Comparison of ENCODE assay signal across 8 cellular contexts in genomic region chr12:108838194-108839010, GRCh38. TPM values are rescaled to one million over a fixed set of nuclear protein-coding genes. Genes with fewer than 3 reads are reported as not detected.
DNase-seq lines count a peak whose midpoint lies in the region; ATAC-seq and TF ChIP-seq lines count a peak whose summit lies in the region.

No MANE protein-coding gene starts in this region.

- H3K27me3 Mint-ChIP-seq in activated CD8-positive, alpha-beta T cell treated with anti-CD3 and anti-CD28 coated beads for 36 hours, result no peaks in the 10 kb centered on the region
- no peaks in the 10 kb centered on the region for H3K27me3 Mint-ChIP-seq in effector memory CD8-positive, alpha-beta T cell
- no peaks in the 10 kb centered on the region for H3K27me3 Mint-ChIP-seq in stimulated activated memory B cell treated with anti-CD40 and anti-IgM and Interleukin-4, amounts not matched to agents 10 μg/mL and 1 μg/mL and 100 μg/mL, for 72 hours

- intact Hi-C loops in activated CD8-positive, alpha-beta T cell treated with anti-CD3 and anti-CD28 coated beads for 36 hours (cut with micrococcal nuclease), result no loop called here

- no peaks in the 10 kb centered on the region for H3K9me3 Mint-ChIP-seq in activated CD8-positive, alpha-beta T cell treated with anti-CD3 and anti-CD28 coated beads for 36 hours
- H3K9me3 Mint-ChIP-seq in effector memory CD8-positive, alpha-beta T cell, result no peaks in the 10 kb centered on the region
- H3K9me3 Mint-ChIP-seq in stimulated activated memory B cell treated with anti-CD40 and anti-IgM and Interleukin-4, amounts not matched to agents 10 μg/mL and 1 μg/mL and 100 μg/mL, for 72 hours, result no peaks in the 10 kb centered on the region

- TF ChIP-seq CTCF in activated CD8-positive, alpha-beta T cell treated with anti-CD3 and anti-CD28 coated beads for 36 hours (IDR thresholded peaks at IDR 0.05), result no peak

- peak overlapping the region; percentile 65 for H3K4me3 Mint-ChIP-seq in activated CD8-positive, alpha-beta T cell treated with anti-CD3 and anti-CD28 coated beads for 36 hours
- H3K4me3 Mint-ChIP-seq in effector memory CD8-positive, alpha-beta T cell, result peak overlapping the region; percentile 80 to 81
- peak overlapping the region; percentile 42 for H3K4me3 Mint-ChIP-seq in stimulated activated memory B cell treated with anti-CD40 and anti-IgM and Interleukin-4, amounts not matched to agents 10 μg/mL and 1 μg/mL and 100 μg/mL, for 72 hours

- peaks cover 52% of the 10 kb centered on the region for H3K4me1 Mint-ChIP-seq in activated CD8-positive, alpha-beta T cell treated with anti-CD3 and anti-CD28 coated beads for 36 hours (ENCODE audit: low read depth)
- H3K4me1 Mint-ChIP-seq in effector memory CD8-positive, alpha-beta T cell (ENCODE audit: low read depth in 2 of 2), result peaks cover 42 to 55% of the 10 kb centered on the region in 2 donors
- H3K4me1 Mint-ChIP-seq in stimulated activated memory B cell treated with anti-CD40 and anti-IgM and Interleukin-4, amounts not matched to agents 10 μg/mL and 1 μg/mL and 100 μg/mL, for 72 hours, result peaks cover 34% of the 10 kb centered on the region

- POLR2A ChIA-PET in activated CD8-positive, alpha-beta T cell treated with anti-CD3 and anti-CD28 coated beads for 36 hours (lab: Charles Lee), result interaction anchor here (0.6 to 3.3 kb wide), 13 partner anchors 8 to 277 kb away, joined by 3 to 19 read pairs (median 4); partner anchors contain the start of genes SART3 and SSH1

- CTCF ChIA-PET in activated CD8-positive, alpha-beta T cell treated with anti-CD3 and anti-CD28 coated beads for 36 hours (lab: Charles Lee), result interaction anchor here (1.0 to 4.1 kb wide), 5 partner anchors 13 to 185 kb away, joined by 3 to 15 read pairs (median 3); no protein-coding TSS in a partner anchor

- H3K36me3 Mint-ChIP-seq in activated CD8-positive, alpha-beta T cell treated with anti-CD3 and anti-CD28 coated beads for 36 hours (ENCODE audit: low read depth), result peaks cover 39% of the 10 kb centered on the region
- peaks cover 10% of the 10 kb centered on the region for H3K36me3 Mint-ChIP-seq in effector memory CD8-positive, alpha-beta T cell (ENCODE audit: insufficient read depth)
- H3K36me3 Mint-ChIP-seq in stimulated activated memory B cell treated with anti-CD40 and anti-IgM and Interleukin-4, amounts not matched to agents 10 μg/mL and 1 μg/mL and 100 μg/mL, for 72 hours, result peaks cover 53% of the 10 kb centered on the region

- DNase-seq in NCI-H2227 treated with DMSO at 0.1 percent for 48 hours (lab: John Stamatoyannopoulos, UW) (peak; percentile 45), mucosa of gallbladder (ENCODE audit: low spot score) (peak; percentile 81), inferior parietal cortex (ENCODE audit: extremely low spot score) (no peak)
- peak; percentile 90 for DNase-seq in activated CD8-positive, alpha-beta T cell treated with anti-CD3 and anti-CD28 coated beads for 36 hours
- DNase-seq in effector memory CD8-positive, alpha-beta T cell, result peak; percentile 50 to 58 (median 58)

- peak overlapping the region; percentile 91 for H3K27ac Mint-ChIP-seq in activated CD8-positive, alpha-beta T cell treated with anti-CD3 and anti-CD28 coated beads for 36 hours
- H3K27ac Mint-ChIP-seq in effector memory CD8-positive, alpha-beta T cell, result peak overlapping the region; percentile 97 to 98
- H3K27ac Mint-ChIP-seq in stimulated activated memory B cell treated with anti-CD40 and anti-IgM and Interleukin-4, amounts not matched to agents 10 μg/mL and 1 μg/mL and 100 μg/mL, for 72 hours, result peak overlapping the region; percentile 91

- peak; percentile 97 for ATAC-seq in GM18511 (IDR thresholded peaks at IDR 0.05; ENCODE audit: unreplicated experiment)
- ATAC-seq in HG02852 (IDR thresholded peaks at IDR 0.05; ENCODE audit: unreplicated experiment), result peak; percentile 94
- ATAC-seq in activated CD8-positive, alpha-beta T cell treated with anti-CD3 and anti-CD28 coated beads for 36 hours, result peak; percentile 94
- ATAC-seq in effector memory CD8-positive, alpha-beta T cell (replicated peaks), result peak; percentile 99
- peak; percentile 97 for ATAC-seq in stimulated activated memory B cell treated with anti-CD40 and anti-IgM and Interleukin-4, amounts not matched to agents 10 μg/mL and 1 μg/mL and 100 μg/mL, for 72 hours

RNA-seq across cellular contexts. Expression of gene SSH1, which starts 19.0 kb away (rescaled TPM):
- total RNA-seq in activated CD8-positive, alpha-beta T cell treated with anti-CD3 and anti-CD28 coated beads for 36 hours, result 10 to 100 TPM; 33.0 to 34.5 TPM
- total RNA-seq in mucosa of gallbladder, result 60.1 TPM

RNA-seq across cellular contexts. Expression of gene DAO, which starts 41.5 kb away (rescaled TPM):
- not detected for total RNA-seq in activated CD8-positive, alpha-beta T cell treated with anti-CD3 and anti-CD28 coated beads for 36 hours
- not detected for total RNA-seq in mucosa of gallbladder
